16 cellular contexts compared by ENCODE assay signal in genomic region chr7:130611206-130611605, GRCh38. TPM values are rescaled to one million over a fixed set of nuclear protein-coding genes. Genes with fewer than 3 reads are reported as not detected.
DNase-seq lines count a peak whose midpoint lies in the region; ATAC-seq, FAIRE-seq and TF ChIP-seq lines count a peak whose summit lies in the region.
"Had no signal": no experiment of that assay in that cellular context is flagged by ENCODE, and none has a peak within 500 bp of the region (broad histone marks: within the 10 kb centered on the region; RNA-seq: fewer than 3 reads in every experiment).

No MANE protein-coding gene starts in this region.

- peak; percentile 42 for DNase-seq in D721Med (ENCODE audit: insufficient read length, low spot score)
- peak; percentile 76 to 90 for DNase-seq in NCI-H524 (lab: John Stamatoyannopoulos, UW)
- peak; percentile 55 for DNase-seq in WERI-Rb-1
- DNase-seq in activated naive CD4-positive, alpha-beta T cell treated with anti-CD3 and anti-CD28 coated beads, Interleukin-2, amount 10 ng/mL, durations not matched to agents 7 days and 5 days, result no peak
- no peak for DNase-seq in putamen (ENCODE audit: low spot score)
- no peak for DNase-seq in spleen
- DNase-seq: AML-193; Caco-2; CD4-positive, alpha-beta T cell; DMS79 treated with DMSO at 0.1 percent for 48 hours; GF-D8; GM23248; HCEC 1CT had no signal

- H3K36me3 ChIP-seq in WERI-Rb-1 (peaks cover 26% of the 10 kb centered on the region), spleen (peaks cover 0 to 100% (median 37%) of the 10 kb centered on the region in 6 donors)

- H3K27me3 Mint-ChIP-seq in activated naive CD4-positive, alpha-beta T cell treated with anti-CD3 and anti-CD28 coated beads, Interleukin-2, amount 10 ng/mL, durations not matched to agents 7 days and 5 days, result no peaks in the 10 kb centered on the region
- H3K27me3 Mint-ChIP-seq: CD4-positive, alpha-beta T cell had no signal

- H3K27me3 ChIP-seq in WERI-Rb-1 (ENCODE audit: insufficient read depth, low read depth, severe bottlenecking) (no peaks in the 10 kb centered on the region), spleen (replicated peaks in 1 of 7) (no peaks in the 10 kb centered on the region)

- no peak overlapping the region for H3K27ac ChIP-seq in WERI-Rb-1
- H3K27ac ChIP-seq in spleen, result no peak overlapping the region
- H3K27ac ChIP-seq: C4-2B, GM23248, HL-60 had no signal

- no peaks in the 10 kb centered on the region for H3K4me1 ChIP-seq in spleen
- H3K4me1 ChIP-seq: Caco-2 had no signal

- CTCF ChIA-PET in activated naive CD4-positive, alpha-beta T cell treated with anti-CD3 and anti-CD28 coated beads, Interleukin-2, amount 10 ng/mL, durations not matched to agents 7 days and 5 days (lab: Charles Lee), result no interaction called here

- H3K4me3 ChIP-seq in WERI-Rb-1 (ENCODE audit: low read depth, low read length) (no peak overlapping the region), spleen (no peak overlapping the region)
- H3K4me3 ChIP-seq: GM23248 had no signal

- ATAC-seq in HG03469 (IDR thresholded peaks at IDR 0.05; ENCODE audit: unreplicated experiment), result no peak

- peaks cover 3% of the 10 kb centered on the region for H3K9me3 Mint-ChIP-seq in activated naive CD4-positive, alpha-beta T cell treated with anti-CD3 and anti-CD28 coated beads, Interleukin-2, amount 10 ng/mL, durations not matched to agents 7 days and 5 days

- H3K36me3 Mint-ChIP-seq in activated naive CD4-positive, alpha-beta T cell treated with anti-CD3 and anti-CD28 coated beads, Interleukin-2, amount 10 ng/mL, durations not matched to agents 7 days and 5 days, result peaks cover 16% of the 10 kb centered on the region

- 89 to 97% (median 93%) methylated on average over 4 of the region's 4 CpGs for WGBS in spleen, 5 donors

- no peaks in the 10 kb centered on the region for H3K4me1 Mint-ChIP-seq in activated naive CD4-positive, alpha-beta T cell treated with anti-CD3 and anti-CD28 coated beads, Interleukin-2, amount 10 ng/mL, durations not matched to agents 7 days and 5 days

- H3K9me3 ChIP-seq in WERI-Rb-1 (ENCODE audit: severe bottlenecking), result no peaks in the 10 kb centered on the region
- H3K9me3 ChIP-seq in spleen, result peaks cover 0 to 16% (median 10%) of the 10 kb centered on the region in 8 donors
- H3K9me3 ChIP-seq: Caco-2 had no signal

- TF ChIP-seq CTCF in D721Med (IDR thresholded peaks at IDR 0.05; ENCODE audit: insufficient read depth, missing control alignments), result no peak
- TF ChIP-seq CTCF in WERI-Rb-1 (IDR thresholded peaks at IDR 0.05; ENCODE audit: low read depth, low read length), result no peak
- TF ChIP-seq CTCF in spleen (IDR thresholded peaks at IDR 0.05 in 8 of 11, conservative IDR thresholded peaks at IDR 0.05 in 3 of 11), result no peak

- FAIRE-seq in D721Med (lab: Jason Lieb, UNC), result peak; percentile 81

- no peak for TF ChIP-seq POLR2A in spleen (IDR thresholded peaks at IDR 0.05)

- intact Hi-C loops in spleen (cut with DNase I; ENCODE audit: low total_unique reads), result no loop called here

- H3K27ac Mint-ChIP-seq in activated naive CD4-positive, alpha-beta T cell treated with anti-CD3 and anti-CD28 coated beads, Interleukin-2, amount 10 ng/mL, durations not matched to agents 7 days and 5 days, result no peak overlapping the region
- H3K27ac Mint-ChIP-seq: CD4-positive, alpha-beta T cell had no signal

- H3K4me3 Mint-ChIP-seq in activated naive CD4-positive, alpha-beta T cell treated with anti-CD3 and anti-CD28 coated beads, Interleukin-2, amount 10 ng/mL, durations not matched to agents 7 days and 5 days, result no peak overlapping the region
- H3K4me3 Mint-ChIP-seq: CD4-positive, alpha-beta T cell had no signal

RNA-seq across cellular contexts. Expression of gene COPG2, which starts 57.3 kb away (rescaled TPM):
- total RNA-seq in spleen, result 10 to 100 TPM; 13.1 to 25.1 (median 19.4) TPM
- polyA plus RNA-seq in spleen, result 1 to 10 TPM; 5.8 to 7.8 (median 7.0) TPM

Comparison
In these comparisons a context has a peak if more than half of its experiments do, and no peak if none do; other contexts are left out.
1. DNase-seq: peak in D721Med (single experiment), NCI-H524 (2 of 2) and WERI-Rb-1 (single experiment); none in activated naive CD4-positive, alpha-beta T cell treated with anti-CD3 and anti-CD28 coated beads, Interleukin-2, amount 10 ng/mL, durations not matched to agents 7 days and 5 days (single experiment), putamen (single experiment) and spleen (single experiment).